In the genomic region with DNA sequence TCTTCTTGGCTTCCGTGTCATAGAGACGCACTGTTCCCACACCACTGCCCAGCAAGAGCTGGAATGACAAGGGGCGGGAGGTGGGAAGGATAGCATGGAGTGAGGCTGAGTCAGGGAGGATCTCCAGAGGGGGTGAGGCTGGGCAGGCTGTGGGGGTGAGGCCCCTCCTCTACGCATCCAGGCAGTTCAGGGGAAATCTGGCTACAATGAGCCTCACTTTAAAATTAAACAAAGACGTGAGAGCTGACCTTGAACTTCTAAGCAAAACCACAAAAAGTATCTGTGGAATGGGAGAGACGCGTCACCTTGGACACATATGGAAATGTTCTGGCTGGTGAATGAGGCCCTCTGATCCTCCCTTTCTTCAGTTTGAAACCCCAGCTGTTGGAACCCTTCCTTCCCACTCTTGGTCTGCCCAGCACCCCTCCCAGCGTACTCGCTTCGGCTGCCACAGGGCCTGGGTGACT, we compare ENCODE assay signal across 14 cellular contexts. TPM values are rescaled to one million over a fixed set of nuclear protein-coding genes. Genes with fewer than 3 reads are reported as not detected.
DNase-seq lines count a peak whose midpoint lies in the region; ATAC-seq and TF ChIP-seq lines count a peak whose summit lies in the region.
"Had no signal": no experiment of that assay in that cellular context is flagged by ENCODE, and none has a peak within 500 bp of the region (broad histone marks: within the 10 kb centered on the region; RNA-seq: fewer than 3 reads in every experiment).

No MANE protein-coding gene starts in this region.

- H3K4me3 ChIP-seq in astrocyte of the cerebellum (ENCODE audit: low read depth, low read length), result no peak overlapping the region
- no peak overlapping the region for H3K4me3 ChIP-seq in foreskin fibroblast (ENCODE audit: low read depth in 1 of 2, low read length in 2 of 2)
- no peak overlapping the region for H3K4me3 ChIP-seq in testis
- no peak overlapping the region for H3K4me3 ChIP-seq in HAP-1

- no peaks in the 10 kb centered on the region for H3K9me3 Mint-ChIP-seq in activated CD8-positive, alpha-beta memory T cell treated with anti-CD3 and anti-CD28 coated beads, Interleukin-2, amount 10 ng/mL, durations not matched to agents 7 days and 5 days (ENCODE audit: low read depth)
- H3K9me3 Mint-ChIP-seq: activated naive CD4-positive, alpha-beta T cell treated with anti-CD3 and anti-CD28 coated beads, Interleukin-2, amount 50 U/mL, for 72 hours; mesothelial cell of epicardium had no signal

- CTCF ChIA-PET in activated CD8-positive, alpha-beta memory T cell treated with anti-CD3 and anti-CD28 coated beads, Interleukin-2, amount 10 ng/mL, durations not matched to agents 7 days and 5 days (lab: Charles Lee), result interaction anchor here (1.0 kb wide), 1 partner anchor 24 kb away, joined by 3 read pairs; a partner anchor contains a TSS

- H3K27me3 ChIP-seq in testis (no peaks in the 10 kb centered on the region), HAP-1 (ENCODE audit: low read depth) (no peaks in the 10 kb centered on the region)

- no peaks in the 10 kb centered on the region for H3K27me3 Mint-ChIP-seq in activated CD8-positive, alpha-beta memory T cell treated with anti-CD3 and anti-CD28 coated beads, Interleukin-2, amount 10 ng/mL, durations not matched to agents 7 days and 5 days

- H3K4me1 ChIP-seq in testis, result peaks cover 25% of the 10 kb centered on the region
- no peaks in the 10 kb centered on the region for H3K4me1 ChIP-seq in HAP-1

- no peaks in the 10 kb centered on the region for H3K4me1 Mint-ChIP-seq in activated CD8-positive, alpha-beta memory T cell treated with anti-CD3 and anti-CD28 coated beads, Interleukin-2, amount 10 ng/mL, durations not matched to agents 7 days and 5 days

- no peak overlapping the region for H3K4me3 Mint-ChIP-seq in activated CD8-positive, alpha-beta memory T cell treated with anti-CD3 and anti-CD28 coated beads, Interleukin-2, amount 10 ng/mL, durations not matched to agents 7 days and 5 days
- H3K4me3 Mint-ChIP-seq: mesothelial cell of epicardium had no signal

- no peaks in the 10 kb centered on the region for H3K36me3 ChIP-seq in testis (ENCODE audit: low read depth, missing control alignments)
- peaks cover 3% of the 10 kb centered on the region for H3K36me3 ChIP-seq in HAP-1 (replicated peaks)

- H3K27ac ChIP-seq in testis, result peak overlapping the region; percentile 6 to 75

- TF ChIP-seq CTCF in astrocyte of the cerebellum (IDR thresholded peaks at IDR 0.05; ENCODE audit: low read depth, low read length, missing control alignments), result no peak
- TF ChIP-seq CTCF in foreskin fibroblast (IDR thresholded peaks at IDR 0.05; ENCODE audit: low read depth, low read length), result no peak
- TF ChIP-seq CTCF in testis (IDR thresholded peaks at IDR 0.05), result no peak

- in situ Hi-C loops in astrocyte of the cerebellum (cut with HindIII; ENCODE audit: low sequenced_read_pairs) (no loop called here), HAP-1 (cut with MboI; ENCODE audit: low sequenced_read_pairs) (no loop called here)

- peaks cover 11% of the 10 kb centered on the region for H3K36me3 Mint-ChIP-seq in activated CD8-positive, alpha-beta memory T cell treated with anti-CD3 and anti-CD28 coated beads, Interleukin-2, amount 10 ng/mL, durations not matched to agents 7 days and 5 days

- intact Hi-C loops in testis (cut with DNase I; ENCODE audit: low total_unique reads), result no loop called here

- no peak overlapping the region for H3K27ac Mint-ChIP-seq in activated CD8-positive, alpha-beta memory T cell treated with anti-CD3 and anti-CD28 coated beads, Interleukin-2, amount 10 ng/mL, durations not matched to agents 7 days and 5 days
- H3K27ac Mint-ChIP-seq: mesothelial cell of epicardium had no signal

- TF ChIP-seq POLR2A in testis (IDR thresholded peaks at IDR 0.05), result no peak

- peak; percentile 33 for DNase-seq in activated CD8-positive, alpha-beta memory T cell treated with anti-CD3 and anti-CD28 coated beads, Interleukin-2, amount 10 ng/mL, durations not matched to agents 7 days and 5 days
- DNase-seq in activated CD8-positive, alpha-beta memory T cell treated with anti-CD3 and anti-CD28 coated beads, Interleukin-2, amount 50 U/mL, for 48 hours, result no peak
- peak; percentile 98 for DNase-seq in astrocyte of the cerebellum (ENCODE audit: low read depth)
- DNase-seq in foreskin fibroblast, result peak; percentile 89 to 93
- DNase-seq in testis, result peak; percentile 56
- no peak for DNase-seq in SHP77 (lab: John Stamatoyannopoulos, UW)
- DNase-seq in H4 (ENCODE audit: low spot score), result no peak
- no peak for DNase-seq in HAP-1 (ENCODE audit: low spot score in 2 of 2)
- DNase-seq: DND-41; effector CD4-positive, alpha-beta T cell; NCI-H446 had no signal

- 44 to 58% methylated on average over 10 of the region's 10 CpGs for WGBS in testis, 2 donors

- H3K9me3 ChIP-seq in testis, result no peaks in the 10 kb centered on the region
- no peaks in the 10 kb centered on the region for H3K9me3 ChIP-seq in HAP-1

- no peak for ATAC-seq in activated CD8-positive, alpha-beta memory T cell treated with anti-CD3 and anti-CD28 coated beads, Interleukin-2, amount 10 ng/mL, durations not matched to agents 7 days and 5 days
- ATAC-seq: activated naive CD4-positive, alpha-beta T cell treated with anti-CD3 and anti-CD28 coated beads, Interleukin-2, amount 50 U/mL, for 72 hours had no signal

RNA-seq across cellular contexts. Expression of a gene that starts 17.7 kb away (rescaled TPM):
- total RNA-seq in activated CD8-positive, alpha-beta memory T cell treated with anti-CD3 and anti-CD28 coated beads, Interleukin-2, amount 10 ng/mL, durations not matched to agents 7 days and 5 days, result 10 to 100 TPM in 1 of 2 experiments, 1 to 10 TPM in 1; 9.3 to 25.9 TPM
- 10 to 100 TPM; 23.8 to 46.6 TPM for total RNA-seq in testis
- 29.5 TPM for polyA plus RNA-seq in testis (ENCODE audit: insufficient read depth, low read depth, low replicate concordance)
- 2.8 and 3.6 TPM in 2 replicates for total RNA-seq in H4 (2014; rRNA removed; shearing (Covaris generic))

RNA-seq across cellular contexts. Expression of a gene that starts 23.1 kb away (rescaled TPM):
- 10 to 100 TPM; 33.2 to 46.0 TPM for total RNA-seq in activated CD8-positive, alpha-beta memory T cell treated with anti-CD3 and anti-CD28 coated beads, Interleukin-2, amount 10 ng/mL, durations not matched to agents 7 days and 5 days
- total RNA-seq in testis, result 10 to 100 TPM; 44.3 to 47.3 TPM
- 36.3 TPM for polyA plus RNA-seq in testis (ENCODE audit: insufficient read depth, low read depth, low replicate concordance)
- total RNA-seq in H4 (2014; rRNA removed; shearing (Covaris generic)), result 69.1 and 72.1 TPM in 2 replicates

RNA-seq across cellular contexts. Expression of a gene that starts 40.0 kb away (rescaled TPM):
- not detected for total RNA-seq in activated CD8-positive, alpha-beta memory T cell treated with anti-CD3 and anti-CD28 coated beads, Interleukin-2, amount 10 ng/mL, durations not matched to agents 7 days and 5 days
- 1 to 10 TPM in 1 of 2 donors, under 1 TPM in 1; 0.87 to 3.5 TPM for total RNA-seq in testis
- polyA plus RNA-seq in testis (ENCODE audit: insufficient read depth, low read depth, low replicate concordance), result 1.4 TPM
- not detected in 2 replicates for total RNA-seq in H4 (2014; rRNA removed; shearing (Covaris generic))
- total RNA-seq: activated naive CD4-positive, alpha-beta T cell treated with anti-CD3 and anti-CD28 coated beads, Interleukin-2, amount 50 U/mL, for 72 hours; mesothelial cell of epicardium; pulmonary artery endothelial cell had no signal

RNA-seq across cellular contexts. Expression of a gene that starts 45.8 kb away (rescaled TPM):
- 10 to 100 TPM; 19.9 to 27.5 TPM for total RNA-seq in activated CD8-positive, alpha-beta memory T cell treated with anti-CD3 and anti-CD28 coated beads, Interleukin-2, amount 10 ng/mL, durations not matched to agents 7 days and 5 days
- 1 to 10 TPM; 5.1 to 6.3 TPM for total RNA-seq in testis
- 11.4 TPM for polyA plus RNA-seq in testis (ENCODE audit: insufficient read depth, low read depth, low replicate concordance)
- total RNA-seq in H4 (2014; rRNA removed; shearing (Covaris generic)), result 18.6 and 27.3 TPM in 2 replicates

Comparison
In these comparisons a context has a peak if more than half of its experiments do, and no peak if none do; other contexts are left out.
1. DNase-seq: peak in activated CD8-positive, alpha-beta memory T cell treated with anti-CD3 and anti-CD28 coated beads, Interleukin-2, amount 10 ng/mL, durations not matched to agents 7 days and 5 days (single experiment), astrocyte of the cerebellum (single experiment), foreskin fibroblast (2 of 2) and testis (single experiment); none in activated CD8-positive, alpha-beta memory T cell treated with anti-CD3 and anti-CD28 coated beads, Interleukin-2, amount 50 U/mL, for 48 hours (single experiment), SHP77 (0 of 2), H4 (single experiment) and HAP-1 (0 of 2).